15 cellular contexts compared by ENCODE assay signal in the genomic region with DNA sequence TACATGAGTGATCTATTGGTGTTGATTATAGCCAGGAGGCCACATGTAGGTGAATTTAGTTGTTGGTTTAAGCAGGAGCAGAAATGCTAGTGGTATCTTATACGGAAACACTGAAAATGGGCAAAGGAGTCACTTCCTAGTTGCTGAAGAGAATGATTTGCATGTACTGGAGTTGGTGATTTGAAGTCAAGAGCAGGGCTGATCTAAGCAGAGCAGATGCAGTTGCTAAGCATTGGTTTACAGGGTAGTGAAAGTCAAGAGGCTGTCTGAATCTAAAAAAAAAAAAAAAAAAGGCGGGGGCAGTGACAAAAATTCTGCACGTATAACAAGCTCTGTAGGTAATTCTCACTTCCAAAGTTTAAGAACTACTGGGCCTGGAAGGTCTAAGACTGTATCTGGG. TPM values are rescaled to one million over a fixed set of nuclear protein-coding genes. Genes with fewer than 3 reads are reported as not detected.
DNase-seq lines count a peak whose midpoint lies in the region; ATAC-seq, FAIRE-seq and TF ChIP-seq lines count a peak whose summit lies in the region.
"Had no signal": no experiment of that assay in that cellular context is flagged by ENCODE, and none has a peak within 500 bp of the region (broad histone marks: within the 10 kb centered on the region; RNA-seq: fewer than 3 reads in every experiment).

No MANE protein-coding gene starts in this region.

- CTCF ChIA-PET in GM12878 (lab: Yijun Ruan, JAX): interaction anchor here (1.3 kb wide), 1 partner anchor 91 kb away, joined by 3 read pairs; no protein-coding TSS in a partner anchor
- CTCF ChIA-PET in activated naive CD4-positive, alpha-beta T cell treated with anti-CD3 and anti-CD28 coated beads, Interleukin-2, amount 10 ng/mL, durations not matched to agents 7 days and 5 days (lab: Charles Lee): no interaction called here

- no peaks in the 10 kb centered on the region for H3K27me3 ChIP-seq in GM12878 (replicated peaks in 1 of 2; ENCODE audit: control insufficient read depth in 2 of 2, insufficient read depth in 2 of 2, low read length in 1 of 2)
- no peaks in the 10 kb centered on the region for H3K27me3 ChIP-seq in esophagus muscularis mucosa
- H3K27me3 ChIP-seq: neural progenitor cell, suprapubic skin had no signal

- H2AFZ ChIP-seq in GM12878 (ENCODE audit: control insufficient read depth, low read depth, low read length): peak overlapping the region; percentile 78
- H2AFZ ChIP-seq: neural progenitor cell had no signal

- H4K20me1 ChIP-seq in GM12878 (ENCODE audit: control insufficient read depth, insufficient read depth): no peaks in the 10 kb centered on the region

- BruUV-seq in GM12878 (replicated peaks; lab: Mats Ljungman, UMichigan): no TSS peak

- H3K4me2 ChIP-seq in GM12878 (ENCODE audit: control insufficient read depth, insufficient read depth): no peak overlapping the region
- H3K4me2 ChIP-seq: neural progenitor cell had no signal

- no peak overlapping the region for H3K9ac ChIP-seq in GM12878 (ENCODE audit: control insufficient read depth, insufficient read depth, low read length)
- H3K9ac ChIP-seq: neural progenitor cell had no signal

- no peak overlapping the region for H3K27ac Mint-ChIP-seq in activated naive CD4-positive, alpha-beta T cell treated with anti-CD3 and anti-CD28 coated beads, Interleukin-2, amount 10 ng/mL, durations not matched to agents 7 days and 5 days
- H3K27ac Mint-ChIP-seq: activated CD8-positive, alpha-beta memory T cell treated with anti-CD3 and anti-CD28 coated beads, Interleukin-2, amount 10 ng/mL, durations not matched to agents 7 days and 5 days; immature natural killer cell; neural progenitor cell had no signal

- in situ Hi-C loops in GM12878 (cut with MboI): no loop called here

- TF ChIP-seq RAD21 in GM12878 (IDR thresholded peaks at IDR 0.05; ENCODE audit: insufficient read depth, low read depth, low read length): no peak

- H3K4me1 ChIP-seq in GM12878 (ENCODE audit: control insufficient read depth, insufficient read depth, low read length) (peaks cover 5% of the 10 kb centered on the region; the same call in 1 of the 2 replicates), esophagus muscularis mucosa (peaks cover 0 to 4% (median 1%) of the 10 kb centered on the region in 4 donors)
- H3K4me1 ChIP-seq: neural progenitor cell had no signal

- H3K36me3 ChIP-seq in GM12878 (ENCODE audit: control insufficient read depth in 2 of 2, insufficient read depth in 2 of 2, low read length in 1 of 2) (no peaks in the 10 kb centered on the region), esophagus muscularis mucosa (no peaks in the 10 kb centered on the region)
- H3K36me3 ChIP-seq: neural progenitor cell, suprapubic skin had no signal

- RAD21 ChIA-PET in GM12878 (lab: Charles Lee; ENCODE audit: unreplicated experiment): interaction anchor here (0.7 kb wide), 1 partner anchor 81 kb away, joined by 3 read pairs; no protein-coding TSS in a partner anchor

- SMC1A ChIA-PET in GM12878 (lab: Charles Lee; ENCODE audit: uncharacterized antibody, unreplicated experiment): interaction anchor here (0.6 to 1.1 kb wide), 2 partner anchors 19 to 91 kb away, joined by 3 read pairs; no protein-coding TSS in a partner anchor

- H3K27me3 Mint-ChIP-seq in activated naive CD4-positive, alpha-beta T cell treated with anti-CD3 and anti-CD28 coated beads, Interleukin-2, amount 10 ng/mL, durations not matched to agents 7 days and 5 days: no peaks in the 10 kb centered on the region
- H3K27me3 Mint-ChIP-seq: activated CD8-positive, alpha-beta memory T cell treated with anti-CD3 and anti-CD28 coated beads, Interleukin-2, amount 10 ng/mL, durations not matched to agents 7 days and 5 days had no signal

- WGBS in GM12878 (ENCODE audit: insufficient coverage, insufficient replicate concordance, low lambda C conversion rate, missing lambda C conversion rate): 50% methylated on average over 2 of the region's 3 CpGs
- 67% methylated on average over 3 of the region's 3 CpGs for WGBS in esophagus muscularis mucosa

- H3K36me3 Mint-ChIP-seq in activated naive CD4-positive, alpha-beta T cell treated with anti-CD3 and anti-CD28 coated beads, Interleukin-2, amount 10 ng/mL, durations not matched to agents 7 days and 5 days: no peaks in the 10 kb centered on the region
- H3K36me3 Mint-ChIP-seq: activated CD8-positive, alpha-beta memory T cell treated with anti-CD3 and anti-CD28 coated beads, Interleukin-2, amount 10 ng/mL, durations not matched to agents 7 days and 5 days; immature natural killer cell had no signal

- intact Hi-C loops in GM12878 (cut with micrococcal nuclease; ENCODE audit: unreplicated experiment): no loop called here
- intact Hi-C loops in esophagus muscularis mucosa (cut with DNase I): no loop called here

- ATAC-seq in GM18870 (IDR thresholded peaks at IDR 0.05; ENCODE audit: unreplicated experiment) (peak; percentile 82), GM21528 (IDR thresholded peaks at IDR 0.05; ENCODE audit: low FRiP score, unreplicated experiment) (peak; percentile 70), HG03108 (IDR thresholded peaks at IDR 0.05; ENCODE audit: unreplicated experiment) (peak; percentile 58), GM12878 (peak; percentile 53)
- ATAC-seq: activated CD8-positive, alpha-beta memory T cell treated with anti-CD3 and anti-CD28 coated beads, Interleukin-2, amount 10 ng/mL, durations not matched to agents 7 days and 5 days had no signal

- H3K9me3 ChIP-seq in GM12878 (replicated peaks; ENCODE audit: control insufficient read depth, insufficient read depth, low read length): no peaks in the 10 kb centered on the region
- no peaks in the 10 kb centered on the region for H3K9me3 ChIP-seq in esophagus muscularis mucosa
- H3K9me3 ChIP-seq: suprapubic skin had no signal

- peak; percentile 75 for FAIRE-seq in GM12878 (lab: Jason Lieb, UNC)
- FAIRE-seq: bronchial epithelial cell had no signal

- TF ChIP-seq POLR2A in GM12878 (IDR thresholded peaks at IDR 0.05; ENCODE audit: low read depth, low read length) (no peak), esophagus muscularis mucosa (IDR thresholded peaks at IDR 0.05; ENCODE audit: low read depth) (no peak)

- peaks cover 15% of the 10 kb centered on the region for H3K4me1 Mint-ChIP-seq in activated naive CD4-positive, alpha-beta T cell treated with anti-CD3 and anti-CD28 coated beads, Interleukin-2, amount 10 ng/mL, durations not matched to agents 7 days and 5 days

- H3K4me3 ChIP-seq in GM12878 (no peak overlapping the region), esophagus muscularis mucosa (no peak overlapping the region)
- H3K4me3 ChIP-seq: neural progenitor cell, suprapubic skin had no signal

- TF ChIP-seq EP300 in GM12878 (IDR thresholded peaks at IDR 0.05; ENCODE audit: borderline replicate concordance in 1 of 2, control insufficient read depth in 1 of 2, low read depth in 2 of 2, low read length in 2 of 2) (no peak), esophagus muscularis mucosa (IDR thresholded peaks at IDR 0.05) (no peak)

- TF ChIP-seq CTCF in GM12878 (IDR thresholded peaks at IDR 0.05 in 2 of 3, conservative IDR thresholded peaks at IDR 0.05 in 1 of 3; ENCODE audit: control insufficient read depth in 2 of 3, extremely low read depth in 1 of 3, insufficient read depth in 1 of 3, low read depth in 3 of 3, low read length in 3 of 3) (no peak), esophagus muscularis mucosa (IDR thresholded peaks at IDR 0.05) (no peak)

- peaks cover 13% of the 10 kb centered on the region for H3K79me2 ChIP-seq in GM12878 (ENCODE audit: control insufficient read depth, insufficient read depth, low read length)

- peak; percentile 64 for DNase-seq in GM12878 (ENCODE audit: low read depth, low spot score)
- no peak for DNase-seq in activated effector memory CD4-positive, alpha-beta T cell treated with Interleukin-2 at 50 U/mL for 16 hours
- no peak for DNase-seq in activated naive CD4-positive, alpha-beta T cell treated with anti-CD3 and anti-CD28 coated beads, Interleukin-2, amount 10 ng/mL, durations not matched to agents 7 days and 5 days
- DNase-seq in esophagus muscularis mucosa (ENCODE audit: extremely low spot score): no peak
- DNase-seq: activated CD8-positive, alpha-beta memory T cell treated with anti-CD3 and anti-CD28 coated beads, Interleukin-2, amount 10 ng/mL, durations not matched to agents 7 days and 5 days; immature natural killer cell; stimulated activated CD4-positive, alpha-beta T cell treated with anti-CD3 and anti-CD28 coated beads, Interleukin-1b, Interleukin-23, amount 100 ng/mL, for 48 hours; SW 1271 had no signal

- H3K9me3 Mint-ChIP-seq in activated naive CD4-positive, alpha-beta T cell treated with anti-CD3 and anti-CD28 coated beads, Interleukin-2, amount 10 ng/mL, durations not matched to agents 7 days and 5 days: no peaks in the 10 kb centered on the region
- H3K9me3 Mint-ChIP-seq: immature natural killer cell, neural progenitor cell had no signal

- H3K27ac ChIP-seq in GM12878 (ENCODE audit: control insufficient read depth, insufficient read depth): no peak overlapping the region
- H3K27ac ChIP-seq in esophagus muscularis mucosa (replicated peaks in 1 of 4): no peak overlapping the region
- H3K27ac ChIP-seq: HL-60, neural progenitor cell, suprapubic skin had no signal

- H3K4me3 Mint-ChIP-seq in activated naive CD4-positive, alpha-beta T cell treated with anti-CD3 and anti-CD28 coated beads, Interleukin-2, amount 10 ng/mL, durations not matched to agents 7 days and 5 days: no peak overlapping the region
- H3K4me3 Mint-ChIP-seq: activated CD8-positive, alpha-beta memory T cell treated with anti-CD3 and anti-CD28 coated beads, Interleukin-2, amount 10 ng/mL, durations not matched to agents 7 days and 5 days; immature natural killer cell; neural progenitor cell had no signal

- POLR2A ChIA-PET in GM12878 (lab: Charles Lee): interaction anchor here (0.6 kb wide), 3 partner anchors 38 to 450 kb away, joined by 3 to 5 read pairs (median 3); no protein-coding TSS in a partner anchor

RNA-seq across cellular contexts. Expression of a gene that starts 3.5 kb away (rescaled TPM):
- 27.9 and 32.1 TPM in 2 replicates for total RNA-seq in GM12878 (2013; cell fraction: nucleolus; rRNA removed)
- total RNA-seq in GM12878 (2014; rRNA removed) (28.9 and 36.2 TPM in 2 replicates), GM12878 (2014; rRNA removed; fragmentation: Illumina TruSeq; extraction: Trizol) (29.7 and 30.4 TPM in 2 replicates), GM12878 (2021) (39.9 and 42.4 TPM in 2 replicates), esophagus muscularis mucosa (10 to 100 TPM in 1 of 4 donors, 1 to 10 TPM in 3; 8.0 to 10.1 (median 9.7) TPM)
- 8.2 TPM for polyA plus RNA-seq in GM12878 (2011; ENCODE audit: low read depth)
- polyA plus RNA-seq in GM12878 (2011; rRNA removed) (18.7 and 28.8 TPM in 2 replicates), GM12878 (2014; fragmentation: Illumina TruSeq; extraction: Trizol) (36.7 and 43.9 TPM in 2 replicates), GM12878 (2014; fragmentation: Nextera tagmentation; extraction: Ambion mirVana) (10 to 100 TPM; 17.4 to 39.3 TPM), GM12878 (2014; rRNA removed) (15.5 and 20.2 TPM in 2 replicates), GM12878 (2016; fragmentation: Nextera tagmentation; extraction: Ambion mirVana) (10 to 100 TPM; 44.9 to 49.7 TPM)
- 5.5 and 7.2 TPM in 2 replicates for polyA plus RNA-seq in GM12878 (2011; cell fraction: cytosol; rRNA removed)
- polyA plus RNA-seq in GM12878 (2011; cell fraction: nucleus; rRNA removed): 7.3 and 10.4 TPM in 2 replicates
- polyA plus RNA-seq in GM12878 (2012): 16.0 and 21.9 TPM in 2 replicates
- polyA minus RNA-seq in GM12878 (2011; rRNA and poly(A)+ RNA removed): 14.5 and 27.4 TPM in 2 replicates
- 8.0 and 11.5 TPM in 2 replicates for polyA minus RNA-seq in GM12878 (2011; cell fraction: cytosol; rRNA and poly(A)+ RNA removed)
- polyA minus RNA-seq in GM12878 (2011; cell fraction: nucleus; rRNA and poly(A)+ RNA removed): 5.1 and 8.2 TPM in 2 replicates
